ENCODE assay signal across 2 cellular contexts in the genomic region with DNA sequence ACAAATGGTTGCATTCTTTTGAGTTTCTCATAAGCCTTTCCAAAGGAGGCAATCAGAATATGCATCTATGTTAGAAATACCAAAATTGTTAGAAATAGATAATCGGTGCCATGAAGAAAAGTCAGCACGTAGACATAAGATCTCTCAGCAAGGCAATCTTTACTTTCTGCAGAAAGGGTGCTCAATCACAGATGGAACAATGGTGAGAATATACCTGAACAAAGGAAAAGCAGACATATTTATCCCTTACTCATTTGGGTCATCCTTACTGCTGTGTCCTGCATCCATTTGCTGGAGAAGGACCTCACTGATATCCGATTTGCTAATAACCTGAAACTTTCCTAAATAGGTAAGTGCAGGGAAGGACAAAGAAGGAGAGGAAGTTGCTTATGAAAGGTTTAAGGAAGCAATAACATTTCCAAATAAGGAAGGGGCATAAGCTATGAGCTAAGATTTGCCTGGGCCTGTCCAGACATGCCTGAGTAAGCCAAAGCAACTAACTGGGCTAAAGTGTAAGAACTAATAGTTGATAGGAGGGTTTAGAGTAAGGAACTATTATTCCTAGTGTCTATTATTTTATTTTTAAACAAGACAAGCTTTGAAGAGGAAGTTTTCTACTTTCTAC. TPM values are rescaled to one million over a fixed set of nuclear protein-coding genes. Genes with fewer than 3 reads are reported as not detected.
"Had no signal": no experiment of that assay in that cellular context is flagged by ENCODE, and none has a peak within 500 bp of the region (broad histone marks: within the 10 kb centered on the region; RNA-seq: fewer than 3 reads in every experiment).

No MANE protein-coding gene starts in this region.

RNA-seq across cellular contexts. Expression of gene KCNMA1, which starts 21.6 kb away (rescaled TPM):
- total RNA-seq: activated CD4-positive, alpha-beta T cell treated with anti-CD3 and anti-CD28 coated beads, Interleukin-2, amount 10 ng/mL, durations not matched to agents 7 days and 5 days; lung microvascular endothelial cell had no signal
